In the genomic region with DNA sequence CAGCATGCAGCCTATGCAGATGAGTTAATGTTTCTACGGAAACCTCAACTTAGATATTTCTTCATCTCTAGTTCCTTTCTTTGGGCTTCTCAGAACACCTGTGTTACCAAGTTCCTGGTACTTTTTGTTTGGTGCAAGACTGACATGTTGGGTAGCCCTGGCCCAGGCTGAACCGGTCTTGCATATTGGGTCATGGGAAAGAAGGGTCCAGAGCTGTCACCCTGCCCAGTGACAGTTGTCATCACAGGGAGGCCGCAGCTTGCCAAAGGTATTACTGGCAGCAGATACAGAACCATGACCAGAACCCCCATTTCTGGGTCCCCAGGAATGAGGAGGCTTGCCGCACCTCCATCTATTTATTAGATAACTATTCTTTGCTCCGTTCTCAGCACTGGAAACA, we compare ENCODE assay signal across 16 cellular contexts. TPM values are rescaled to one million over a fixed set of nuclear protein-coding genes. Genes with fewer than 3 reads are reported as not detected.
"Had no signal": no experiment of that assay in that cellular context is flagged by ENCODE, and none has a peak within 500 bp of the region (broad histone marks: within the 10 kb centered on the region; RNA-seq: fewer than 3 reads in every experiment).

No MANE protein-coding gene starts in this region.

- H3K4me1 Mint-ChIP-seq: activated CD4-positive, alpha-beta T cell treated with anti-CD3 and anti-CD28 coated beads, Interleukin-2, amount 10 ng/mL, durations not matched to agents 24 days and 14 days; activated naive CD4-positive, alpha-beta T cell treated with anti-CD3 and anti-CD28 coated beads, Interleukin-2, amount 10 ng/mL, durations not matched to agents 7 days and 5 days had no signal

- H3K27ac ChIP-seq: left ventricle myocardium inferior, neural progenitor cell, pancreas had no signal

- H3K27ac Mint-ChIP-seq: activated CD4-positive, alpha-beta T cell treated with anti-CD3 and anti-CD28 coated beads, Interleukin-2, amount 10 ng/mL, durations not matched to agents 24 days and 14 days; activated naive CD4-positive, alpha-beta T cell treated with anti-CD3 and anti-CD28 coated beads, Interleukin-2, amount 10 ng/mL, durations not matched to agents 7 days and 5 days; activated T-helper 2 cell treated with anti-CD3 and anti-CD28 coated beads, Interferon-gamma antibody, Interleukin-2, Interleukin-4, amounts not matched to agents 10 μg/mL and 5 μg/mL and 100 μg/mL, durations not matched to agents 14 hours and 24 hours and 36 hours; neural progenitor cell had no signal

- H3K9me3 Mint-ChIP-seq: activated CD4-positive, alpha-beta T cell treated with anti-CD3 and anti-CD28 coated beads, Interleukin-2, amount 10 ng/mL, durations not matched to agents 24 days and 14 days; activated naive CD4-positive, alpha-beta T cell treated with anti-CD3 and anti-CD28 coated beads, Interleukin-2, amount 10 ng/mL, durations not matched to agents 7 days and 5 days; activated T-helper 2 cell treated with anti-CD3 and anti-CD28 coated beads, Interferon-gamma antibody, Interleukin-2, Interleukin-4, amounts not matched to agents 10 μg/mL and 5 μg/mL and 100 μg/mL, durations not matched to agents 14 hours and 24 hours and 36 hours; neural progenitor cell had no signal

- H3K4me1 ChIP-seq: pancreas had no signal

- H3K4me3 ChIP-seq: heart right ventricle, left ventricle myocardium inferior, neural progenitor cell, pancreas had no signal

- DNase-seq: activated CD4-positive, alpha-beta T cell treated with anti-CD3 and anti-CD28 coated beads, Interleukin-2, amount 10 ng/mL, durations not matched to agents 24 days and 14 days; activated CD8-positive, alpha-beta memory T cell treated with anti-CD3 and anti-CD28 coated beads for 24 hours; activated naive CD4-positive, alpha-beta T cell treated with anti-CD3 and anti-CD28 coated beads, Interleukin-2, amount 10 ng/mL, durations not matched to agents 7 days and 5 days; activated T-cell treated with anti-CD3 and anti-CD28 coated beads for 4 hours; cortex of kidney; effector CD8-positive, alpha-beta T cell; heart right ventricle; left ventricle myocardium inferior; pancreas; stimulated activated CD4-positive, alpha-beta T cell treated with anti-CD3 and anti-CD28 coated beads, Interleukin-4, amount 100 ng/mL, for 4 hours had no signal

- H3K9me3 ChIP-seq: heart right ventricle, left ventricle myocardium inferior, pancreas had no signal

- H3K27me3 ChIP-seq: neural progenitor cell, pancreas had no signal

- H3K4me3 Mint-ChIP-seq: activated CD4-positive, alpha-beta T cell treated with anti-CD3 and anti-CD28 coated beads, Interleukin-2, amount 10 ng/mL, durations not matched to agents 24 days and 14 days; activated naive CD4-positive, alpha-beta T cell treated with anti-CD3 and anti-CD28 coated beads, Interleukin-2, amount 10 ng/mL, durations not matched to agents 7 days and 5 days; neural progenitor cell had no signal

- H3K36me3 ChIP-seq: heart right ventricle, left ventricle myocardium inferior, neural progenitor cell, pancreas had no signal

- H3K36me3 Mint-ChIP-seq: activated naive CD4-positive, alpha-beta T cell treated with anti-CD3 and anti-CD28 coated beads, Interleukin-2, amount 10 ng/mL, durations not matched to agents 7 days and 5 days; neural progenitor cell had no signal

RNA-seq across cellular contexts. Expression of gene PDYN, which starts 40.2 kb away (rescaled TPM):
- total RNA-seq: activated CD4-positive, alpha-beta T cell treated with anti-CD3 and anti-CD28 coated beads, Interleukin-2, amount 10 ng/mL, durations not matched to agents 24 days and 14 days; activated T-helper 2 cell treated with anti-CD3 and anti-CD28 coated beads, Interferon-gamma antibody, Interleukin-2, Interleukin-4, amounts not matched to agents 10 μg/mL and 5 μg/mL and 100 μg/mL, durations not matched to agents 14 hours and 24 hours and 36 hours; fibroblast of lung; heart right ventricle; left ventricle myocardium inferior; myocyte; pancreas; skeletal muscle tissue had no signal
- polyA plus RNA-seq: fibroblast of lung, heart right ventricle, keratinocyte, pancreas had no signal

RNA-seq across cellular contexts. Expression of gene SIRPA, which starts 58.4 kb away (rescaled TPM):
- total RNA-seq: activated T-helper 2 cell treated with anti-CD3 and anti-CD28 coated beads, Interferon-gamma antibody, Interleukin-2, Interleukin-4, amounts not matched to agents 10 μg/mL and 5 μg/mL and 100 μg/mL, durations not matched to agents 14 hours and 24 hours and 36 hours had no signal
